10 cellular contexts compared by ENCODE assay signal in the genomic region with DNA sequence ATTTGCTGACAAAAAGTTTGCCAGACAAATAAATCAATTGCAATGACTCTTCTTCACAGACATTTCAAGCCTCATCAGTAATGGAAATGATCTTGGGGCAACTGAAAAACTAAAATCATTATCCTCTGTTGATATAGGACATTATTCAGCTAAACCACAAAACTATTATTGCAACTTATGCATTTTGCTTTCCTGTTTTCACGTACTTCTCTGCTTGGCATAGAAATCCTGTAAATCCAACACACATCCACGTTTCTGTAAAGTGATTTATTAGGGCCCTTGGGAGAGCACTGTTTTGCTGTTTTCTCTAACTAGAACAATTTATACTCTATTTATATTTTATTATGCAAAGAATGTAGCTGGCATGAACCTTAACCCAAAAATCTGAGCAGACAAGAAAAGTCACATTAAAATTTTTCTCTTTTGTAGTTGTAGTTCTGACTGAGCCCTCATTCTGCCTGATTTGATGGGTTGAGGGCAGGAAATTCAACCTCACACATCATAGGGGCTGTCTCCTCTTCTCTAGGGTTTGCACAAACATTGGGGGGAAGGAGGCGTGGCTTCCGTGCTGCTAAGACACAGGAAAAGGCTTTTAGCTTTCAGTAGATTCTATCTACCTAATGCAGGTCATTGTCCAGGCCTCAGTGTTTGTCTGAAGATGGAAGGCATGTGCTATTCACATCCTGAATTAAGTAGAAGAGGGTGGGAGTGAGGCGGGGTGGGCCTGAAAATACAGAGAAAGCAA. TPM values are rescaled to one million over a fixed set of nuclear protein-coding genes. Genes with fewer than 3 reads are reported as not detected.
DNase-seq lines count a peak whose midpoint lies in the region; ATAC-seq and TF ChIP-seq lines count a peak whose summit lies in the region.
"Had no signal": no experiment of that assay in that cellular context is flagged by ENCODE, and none has a peak within 500 bp of the region (broad histone marks: within the 10 kb centered on the region; RNA-seq: fewer than 3 reads in every experiment).

No MANE protein-coding gene starts in this region.

- peaks cover 38% of the 10 kb centered on the region for H3K4me1 Mint-ChIP-seq in activated T-helper 1 cell treated with anti-CD3 and anti-CD28 coated beads, Interleukin-12 subunit alpha, Interleukin-12 subunit beta, Interleukin-2, Interleukin-4 antibody, amounts not matched to agents 30 ng/mL and 10 ng/mL and 1 ng/mL, durations not matched to agents 14 hours and 24 hours and 36 hours (ENCODE audit: low read depth)

- H3K27ac ChIP-seq in SK-N-SH (ENCODE audit: low read depth in 2 of 2, low read length in 1 of 2) (peak overlapping the region; percentile 18 to 29; a peak in 2 of 4 replicates), thyroid gland (no peak overlapping the region)

- TF ChIP-seq EP300 in SK-N-SH (IDR thresholded peaks at IDR 0.05; ENCODE audit: borderline replicate concordance in 1 of 2, low read depth in 1 of 2, low read length in 1 of 2) = no peak

- DNase-seq in SK-N-SH (no peak), mucosa of gallbladder (ENCODE audit: low spot score) (peak; percentile 30), thyroid gland (peak; percentile 11 to 33), erythroblast (lab: John Stamatoyannopoulos, UW) (no peak), NCI-H510A (lab: John Stamatoyannopoulos, UW) (no peak), Right ventricle myocardium inferior (ENCODE audit: missing footprints) (no peak)
- peak; percentile 60 for DNase-seq in activated T-helper 1 cell treated with anti-CD3 and anti-CD28 coated beads, Interleukin-12 subunit alpha, Interleukin-12 subunit beta, Interleukin-2, Interleukin-4 antibody, amounts not matched to agents 30 ng/mL and 10 ng/mL and 1 ng/mL, durations not matched to agents 14 hours and 24 hours and 36 hours (ENCODE audit: low spot score)
- DNase-seq: NCI-H1436 treated with DMSO at 0.1 percent for 48 hours had no signal

- peak overlapping the region; percentile 89 for H3K27ac Mint-ChIP-seq in activated T-helper 1 cell treated with anti-CD3 and anti-CD28 coated beads, Interleukin-12 subunit alpha, Interleukin-12 subunit beta, Interleukin-2, Interleukin-4 antibody, amounts not matched to agents 30 ng/mL and 10 ng/mL and 1 ng/mL, durations not matched to agents 14 hours and 24 hours and 36 hours

- H3K4me3 Mint-ChIP-seq in activated T-helper 1 cell treated with anti-CD3 and anti-CD28 coated beads, Interleukin-12 subunit alpha, Interleukin-12 subunit beta, Interleukin-2, Interleukin-4 antibody, amounts not matched to agents 30 ng/mL and 10 ng/mL and 1 ng/mL, durations not matched to agents 14 hours and 24 hours and 36 hours = peak overlapping the region; percentile 68

- no peak overlapping the region for H2AFZ ChIP-seq in SK-N-SH (ENCODE audit: low read depth)

- H3K9me3 ChIP-seq in SK-N-SH (no peaks in the 10 kb centered on the region), thyroid gland (no peaks in the 10 kb centered on the region)
- H3K9me3 ChIP-seq: A549 had no signal

- peaks cover 6% of the 10 kb centered on the region for H3K36me3 Mint-ChIP-seq in activated T-helper 1 cell treated with anti-CD3 and anti-CD28 coated beads, Interleukin-12 subunit alpha, Interleukin-12 subunit beta, Interleukin-2, Interleukin-4 antibody, amounts not matched to agents 30 ng/mL and 10 ng/mL and 1 ng/mL, durations not matched to agents 14 hours and 24 hours and 36 hours (ENCODE audit: low read depth)

- no peaks in the 10 kb centered on the region for H3K27me3 Mint-ChIP-seq in activated T-helper 1 cell treated with anti-CD3 and anti-CD28 coated beads, Interleukin-12 subunit alpha, Interleukin-12 subunit beta, Interleukin-2, Interleukin-4 antibody, amounts not matched to agents 30 ng/mL and 10 ng/mL and 1 ng/mL, durations not matched to agents 14 hours and 24 hours and 36 hours (ENCODE audit: insufficient read depth)

- no peaks in the 10 kb centered on the region for H3K9me2 ChIP-seq in SK-N-SH

- H3K79me2 ChIP-seq in SK-N-SH (ENCODE audit: insufficient read depth) = no peaks in the 10 kb centered on the region

- POLR2A ChIA-PET in SK-N-SH (lab: Yijun Ruan, JAX) = no interaction called here

- WGBS in SK-N-SH (ENCODE audit: low lambda C conversion rate) = 79% methylated on average over 5 of the region's 5 CpGs
- 39 to 46% methylated on average over 5 of the region's 5 CpGs for WGBS in thyroid gland, 2 donors

- TF ChIP-seq CTCF in SK-N-SH (IDR thresholded peaks at IDR 0.05) (no peak), thyroid gland (IDR thresholded peaks at IDR 0.05) (no peak)

- no peak overlapping the region for H3K9ac ChIP-seq in SK-N-SH

- TF ChIP-seq RAD21 in SK-N-SH (IDR thresholded peaks at IDR 0.05; ENCODE audit: low read length) = no peak

- peaks cover 40% of the 10 kb centered on the region for H3F3A ChIP-seq in SK-N-SH (replicated peaks; ENCODE audit: insufficient read depth)

- no peaks in the 10 kb centered on the region for H4K20me1 ChIP-seq in SK-N-SH (ENCODE audit: insufficient read depth)

- intact Hi-C loops in activated T-helper 1 cell treated with anti-CD3 and anti-CD28 coated beads, Interleukin-12 subunit alpha, Interleukin-12 subunit beta, Interleukin-2, Interleukin-4 antibody, amounts not matched to agents 30 ng/mL and 10 ng/mL and 1 ng/mL, durations not matched to agents 14 hours and 24 hours and 36 hours (cut with micrococcal nuclease) = loop anchor here (1.0 kb wide), 1 partner anchor 11 kb away; the partner anchor contains the start of gene NUP107
- intact Hi-C loops in thyroid gland (cut with DNase I) (no loop called here), Right ventricle myocardium inferior (cut with DNase I) (no loop called here)

- no peak for ATAC-seq in SK-N-SH treated with all-trans-retinoic acid at 6 μM for 48 hours
- ATAC-seq in Right ventricle myocardium inferior = no peak

- no peak overlapping the region; the same call in 1 of the 2 replicates for H3K4me2 ChIP-seq in SK-N-SH

- CTCF ChIA-PET in SK-N-SH (lab: Yijun Ruan, JAX) = interaction anchor here (1.0 kb wide), 1 partner anchor 8 kb away, joined by 3 read pairs; no protein-coding TSS in a partner anchor

- H3K27me3 ChIP-seq in SK-N-SH (ENCODE audit: insufficient read depth) (no peaks in the 10 kb centered on the region), thyroid gland (no peaks in the 10 kb centered on the region)

- H3K4me1 ChIP-seq in SK-N-SH (ENCODE audit: control insufficient read depth in 1 of 2, insufficient read depth in 2 of 2, low read depth in 1 of 2, low read length in 1 of 2) (0 out of 4 replicates have a peak, but pooled peaks cover 0 to 6% of the 10 kb centered on the region in 2 experiments), thyroid gland (no peaks in the 10 kb centered on the region)

- no peaks in the 10 kb centered on the region for H3K9me3 Mint-ChIP-seq in activated T-helper 1 cell treated with anti-CD3 and anti-CD28 coated beads, Interleukin-12 subunit alpha, Interleukin-12 subunit beta, Interleukin-2, Interleukin-4 antibody, amounts not matched to agents 30 ng/mL and 10 ng/mL and 1 ng/mL, durations not matched to agents 14 hours and 24 hours and 36 hours

- no peak for TF ChIP-seq POLR2A in thyroid gland (IDR thresholded peaks at IDR 0.05)
- no peak for TF ChIP-seq POLR2A in erythroblast (IDR thresholded peaks at IDR 0.05; ENCODE audit: low read length)

- no peaks in the 10 kb centered on the region for H3K36me3 ChIP-seq in SK-N-SH (replicated peaks in 1 of 2; ENCODE audit: control insufficient read depth in 1 of 2, insufficient read depth in 2 of 2, low read length in 1 of 2)
- H3K36me3 ChIP-seq in thyroid gland = no peaks in the 10 kb centered on the region

- H3K4me3 ChIP-seq in SK-N-SH (ENCODE audit: low read depth in 2 of 2, low read length in 1 of 2) (no peak overlapping the region), thyroid gland (replicated peaks in 1 of 3) (no peak overlapping the region)

TF ChIP-seq in SK-N-SH, 30 proteins besides CTCF, POLR2A, EP300 and RAD21 (continues in another document):
- no peak for TF ChIP-seq FOXJ3 (CRISPR knock-in tag; IDR thresholded peaks at IDR 0.05)
- TF ChIP-seq, protein P1, sequence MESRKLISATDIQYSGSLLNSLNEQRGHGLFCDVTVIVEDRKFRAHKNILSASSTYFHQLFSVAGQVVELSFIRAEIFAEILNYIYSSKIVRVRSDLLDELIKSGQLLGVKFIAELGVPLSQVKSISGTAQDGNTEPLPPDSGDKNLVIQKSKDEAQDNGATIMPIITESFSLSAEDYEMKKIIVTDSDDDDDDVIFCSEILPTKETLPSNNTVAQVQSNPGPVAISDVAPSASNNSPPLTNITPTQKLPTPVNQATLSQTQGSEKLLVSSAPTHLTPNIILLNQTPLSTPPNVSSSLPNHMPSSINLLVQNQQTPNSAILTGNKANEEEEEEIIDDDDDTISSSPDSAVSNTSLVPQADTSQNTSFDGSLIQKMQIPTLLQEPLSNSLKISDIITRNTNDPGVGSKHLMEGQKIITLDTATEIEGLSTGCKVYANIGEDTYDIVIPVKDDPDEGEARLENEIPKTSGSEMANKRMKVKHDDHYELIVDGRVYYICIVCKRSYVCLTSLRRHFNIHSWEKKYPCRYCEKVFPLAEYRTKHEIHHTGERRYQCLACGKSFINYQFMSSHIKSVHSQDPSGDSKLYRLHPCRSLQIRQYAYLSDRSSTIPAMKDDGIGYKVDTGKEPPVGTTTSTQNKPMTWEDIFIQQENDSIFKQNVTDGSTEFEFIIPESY (IDR thresholded peaks at IDR 0.05; ENCODE audit: borderline replicate concordance, low read depth) = no peak

TF ChIP-seq in SK-N-SH treated with all-trans-retinoic acid at 6 μM for 48 hours, 23 proteins besides CTCF, POLR2A, EP300 and RAD21 (continues in another document):
- no peak for TF ChIP-seq ZFP3 (CRISPR knock-in tag; IDR thresholded peaks at IDR 0.05)
- no peak for TF ChIP-seq ZNF565 (CRISPR knock-in tag; conservative IDR thresholded peaks at IDR 0.05; ENCODE audit: low read depth)
- no peak for TF ChIP-seq ZFP30 (CRISPR knock-in tag; IDR thresholded peaks at IDR 0.05)
- TF ChIP-seq ZNF70 (CRISPR knock-in tag; IDR thresholded peaks at IDR 0.05) = no peak
- TF ChIP-seq GLIS3 (CRISPR knock-in tag; IDR thresholded peaks at IDR 0.05) = no peak

RNA-seq across cellular contexts. Expression of gene NUP107, which starts 11.5 kb away (rescaled TPM):
- 30.9 and 47.5 TPM in 2 replicates for polyA plus RNA-seq in SK-N-SH (2012; rRNA removed)
- 28.8 and 42.6 TPM in 2 replicates for polyA plus RNA-seq in SK-N-SH (2012; cell fraction: cytosol; rRNA removed)
- 48.3 and 78.5 TPM in 2 replicates for polyA plus RNA-seq in SK-N-SH (2012; cell fraction: nucleus; rRNA removed)
- 123 and 135 TPM in 2 replicates for total RNA-seq in activated T-helper 1 cell treated with anti-CD3 and anti-CD28 coated beads, Interleukin-12 subunit alpha, Interleukin-12 subunit beta, Interleukin-2, Interleukin-4 antibody, amounts not matched to agents 30 ng/mL and 10 ng/mL and 1 ng/mL, durations not matched to agents 14 hours and 24 hours and 36 hours
- total RNA-seq in mucosa of gallbladder (24.8 TPM), thyroid gland (10 to 100 TPM; 36.1 to 83.6 (median 43.5) TPM), Right ventricle myocardium inferior (19.1 TPM)

Comparison
In these comparisons a context has a peak if more than half of its experiments do, and no peak if none do; other contexts are left out.
1. DNase-seq: peak in activated T-helper 1 cell treated with anti-CD3 and anti-CD28 coated beads, Interleukin-12 subunit alpha, Interleukin-12 subunit beta, Interleukin-2, Interleukin-4 antibody, amounts not matched to agents 30 ng/mL and 10 ng/mL and 1 ng/mL, durations not matched to agents 14 hours and 24 hours and 36 hours (single experiment), mucosa of gallbladder (single experiment) and thyroid gland (2 of 2); none in SK-N-SH (single experiment), erythroblast (0 of 2), NCI-H510A (single experiment) and Right ventricle myocardium inferior (single experiment).
2. H3K27ac ChIP-seq: peak in SK-N-SH (2 of 2); none in thyroid gland (0 of 3).